ENCODE assay signal across 20 cellular contexts in the genomic region with DNA sequence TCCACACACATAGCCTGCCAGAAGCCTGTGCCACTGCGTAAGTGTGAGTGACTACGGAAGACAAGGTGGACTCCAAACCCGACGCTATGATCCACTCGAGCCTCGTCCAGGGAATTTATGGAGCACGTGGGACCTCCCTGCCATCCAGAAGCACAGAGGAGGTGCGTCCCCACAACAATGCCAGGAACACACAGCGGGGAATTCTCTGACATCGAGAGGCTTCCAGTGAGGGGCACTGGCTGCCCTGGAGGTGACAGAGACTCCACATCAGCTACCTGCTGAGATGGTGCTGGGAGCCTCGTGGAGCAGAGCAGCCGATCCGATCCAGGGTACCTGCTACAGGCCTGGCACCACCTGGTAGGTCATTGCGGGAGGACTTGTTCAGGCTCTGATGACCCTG.
"Had no signal": no experiment of that assay in that cellular context is flagged by ENCODE, and none has a peak within 500 bp of the region (broad histone marks: within the 10 kb centered on the region; RNA-seq: fewer than 3 reads in every experiment).

No MANE protein-coding gene starts in this region.

- H3K36me3 Mint-ChIP-seq: natural killer cell treated with Interleukin-12 subunit alpha and Interleukin-12 subunit beta and Interleukin-15 and Interleukin-18, amount 100 ng/mL, for 72 hours had no signal

- H3K36me3 ChIP-seq: esophagus muscularis mucosa, right atrium auricular region, thoracic aorta, uterus had no signal

- H3K9me3 Mint-ChIP-seq: activated naive CD8-positive, alpha-beta T cell treated with anti-CD3 and anti-CD28 coated beads, Interleukin-2, amount 50 U/mL, for 24 hours; dendritic cell treated with granulocyte-macrophage colony-stimulating factor and Interleukin-4, amounts not matched to agents 40 ng/mL and 50 ng/mL, for 4 days; natural killer cell treated with Interleukin-12 subunit alpha and Interleukin-12 subunit beta and Interleukin-15 and Interleukin-18, amount 100 ng/mL, for 72 hours had no signal

- H3K9ac ChIP-seq: parathyroid adenoma had no signal

- H3K4me3 Mint-ChIP-seq: activated naive CD8-positive, alpha-beta T cell treated with anti-CD3 and anti-CD28 coated beads, Interleukin-2, amount 50 U/mL, for 24 hours; dendritic cell treated with granulocyte-macrophage colony-stimulating factor and Interleukin-4, amounts not matched to agents 40 ng/mL and 50 ng/mL, for 4 days; natural killer cell treated with Interleukin-12 subunit alpha and Interleukin-12 subunit beta and Interleukin-15 and Interleukin-18, amount 100 ng/mL, for 72 hours had no signal

- H3K27me3 ChIP-seq: foreskin keratinocyte, right atrium auricular region, uterus had no signal

- DNase-seq: activated CD4-positive, alpha-beta T cell treated with anti-CD3 and anti-CD28 coated beads for 4 hours; activated CD4-positive, alpha-beta T cell treated with anti-CD3 and anti-CD28 coated beads, Interleukin-2, amount 50 U/mL, for 48 hours; activated CD8-positive, alpha-beta memory T cell treated with anti-CD3 and anti-CD28 coated beads for 24 hours; activated gamma-delta T cell; activated naive CD4-positive, alpha-beta T cell treated with anti-CD3 and anti-CD28 coated beads, Interleukin-2, amount 50 U/mL, for 16 hours; activated naive CD8-positive, alpha-beta T cell treated with anti-CD3 and anti-CD28 coated beads, Interleukin-2, amount 50 U/mL, for 24 hours; amygdala; foreskin keratinocyte; left ventricle myocardium superior; mucosa of descending colon; stimulated activated CD4-positive, alpha-beta T cell treated with anti-CD3 and anti-CD28 coated beads, Interleukin-2, amount 100 ng/mL, for 48 hours; stimulated activated naive CD4-positive, alpha-beta T cell treated with Interleukin-2 at 50 U/mL for 16 hours; trophoblast cell; uterus had no signal

- H3K9me3 ChIP-seq: esophagus muscularis mucosa, mucosa of descending colon, right atrium auricular region, thoracic aorta, uterus had no signal

- ATAC-seq: activated naive CD8-positive, alpha-beta T cell treated with anti-CD3 and anti-CD28 coated beads, Interleukin-2, amount 50 U/mL, for 24 hours; left ventricle myocardium superior; mucosa of descending colon; natural killer cell treated with Interleukin-12 subunit alpha and Interleukin-12 subunit beta and Interleukin-15 and Interleukin-18, amount 100 ng/mL, for 72 hours had no signal

- H3K79me2 ChIP-seq: parathyroid adenoma had no signal

- H3K27ac ChIP-seq: esophagus muscularis mucosa, parathyroid adenoma, right atrium auricular region, thoracic aorta, uterus had no signal

- H3K4me1 ChIP-seq: esophagus muscularis mucosa, right atrium auricular region, uterus had no signal

- H3K4me3 ChIP-seq: esophagus muscularis mucosa, mucosa of descending colon, right atrium auricular region, thoracic aorta, uterus had no signal

- H3K27ac Mint-ChIP-seq: activated naive CD8-positive, alpha-beta T cell treated with anti-CD3 and anti-CD28 coated beads, Interleukin-2, amount 50 U/mL, for 24 hours; dendritic cell treated with granulocyte-macrophage colony-stimulating factor and Interleukin-4, amounts not matched to agents 40 ng/mL and 50 ng/mL, for 4 days; natural killer cell treated with Interleukin-12 subunit alpha and Interleukin-12 subunit beta and Interleukin-15 and Interleukin-18, amount 100 ng/mL, for 72 hours had no signal

- H2AFZ ChIP-seq: parathyroid adenoma had no signal
